ENCODE assay signal across 8 cellular contexts in genomic region chr5:14142856-14143508, GRCh38. TPM values are rescaled to one million over a fixed set of nuclear protein-coding genes. Genes with fewer than 3 reads are reported as not detected.
A peak's percentile ranks its signal among the peaks of the same experiment; 100 is the strongest.
DNase-seq lines count a peak whose midpoint lies in the region; ATAC-seq lines count a peak whose summit lies in the region.

Gene TRIO, plus strand, starts transcription at chr5:14143342. Its CDS starts 384 bp downstream, at chr5:14143726.

- peak within 1 kb of the TSS; percentile 57 to 68 for H3K4me3 ChIP-seq in CD4-positive, alpha-beta memory T cell (ENCODE audit: low read length in 2 of 2)

- DNase-seq in CD4-positive, alpha-beta memory T cell = peak; percentile 54 to 68 (median 62)
- DNase-seq in HK-2 (ENCODE audit: unreplicated experiment) (peak; percentile 95), NCI-H82 treated with DMSO at 0.1 percent for 48 hours (lab: John Stamatoyannopoulos, UW; ENCODE audit: unreplicated experiment) (peak; percentile 53), epidermal melanocyte (ENCODE audit: insufficient read length, low spot score) (peak; percentile 92), middle frontal gyrus (ENCODE audit: extremely low spot score, low spot score) (peak; percentile 76)
- peak; percentile 92 for DNase-seq in activated CD8-positive, alpha-beta memory T cell treated with anti-CD3 and anti-CD28 coated beads, Interleukin-2, amount 50 U/mL, for 48 hours
- peak; percentile 65 to 66 for DNase-seq in stimulated activated CD8-positive, alpha-beta memory T cell treated with anti-CD3 and anti-CD28 coated beads, Interleukin-2, amount 100 ng/mL, for 1 hour (ENCODE audit: low read depth in 2 of 2)

- H3K9me3 ChIP-seq in CD4-positive, alpha-beta memory T cell (ENCODE audit: control insufficient read depth in 1 of 2, low read length in 2 of 2) = no peaks in the 10 kb centered on the region

- POLR2A ChIA-PET in CD4-positive, alpha-beta memory T cell (lab: Charles Lee; ENCODE audit: partially characterized antibody) = no interaction called here

- intact Hi-C loops in CD4-positive, alpha-beta memory T cell (cut with micrococcal nuclease) = loop anchor here (5.0 to 10.0 kb wide), 2 partner anchors 522 to 729 kb away; partner anchors contain the start of genes ANKH and OTULIN

- peaks cover 7 to 21% (median 11%) of the 10 kb centered on the region in 4 donors for H3K4me1 Mint-ChIP-seq in CD4-positive, alpha-beta memory T cell

- no peaks in the 10 kb centered on the region for H3K36me3 Mint-ChIP-seq in CD4-positive, alpha-beta memory T cell

- ATAC-seq in GM19438 (IDR thresholded peaks at IDR 0.05; ENCODE audit: low read depth, unreplicated experiment) = peak; percentile 46

- peak within 1 kb of the TSS; percentile 81 to 88 (median 85) for H3K4me3 Mint-ChIP-seq in CD4-positive, alpha-beta memory T cell

- peaks cover 0 to 7% (median 0%) of the 10 kb centered on the region in 8 donors for H3K9me3 Mint-ChIP-seq in CD4-positive, alpha-beta memory T cell

- peaks cover 11% of the 10 kb centered on the region for H3K4me1 ChIP-seq in CD4-positive, alpha-beta memory T cell (ENCODE audit: insufficient read depth, low read length)

- CTCF ChIA-PET in CD4-positive, alpha-beta memory T cell (lab: Charles Lee; ENCODE audit: partially characterized antibody) = interaction anchor here (1.2 kb wide), 1 partner anchor 9 kb away, joined by 3 read pairs; no protein-coding TSS in a partner anchor

- H3K36me3 ChIP-seq in CD4-positive, alpha-beta memory T cell (ENCODE audit: insufficient read depth, low read length) = no peaks in the 10 kb centered on the region

- H3K27ac ChIP-seq in CD4-positive, alpha-beta memory T cell (ENCODE audit: low read depth, low read length) = no peak within 1 kb of the TSS

- H3K27me3 Mint-ChIP-seq in CD4-positive, alpha-beta memory T cell = peaks cover 20 to 27% of the 10 kb centered on the region in 2 donors

- peak within 1 kb of the TSS in 4 of 7 donors; percentile 42 to 78 (median 64) for H3K27ac Mint-ChIP-seq in CD4-positive, alpha-beta memory T cell

- peaks cover 11% of the 10 kb centered on the region for H3K27me3 ChIP-seq in CD4-positive, alpha-beta memory T cell (ENCODE audit: insufficient read depth, low read length)

RNA-seq across cellular contexts. Expression of gene TRIO, which starts in this region (rescaled TPM):
- 10 to 100 TPM in 1 of 2 experiments, 1 to 10 TPM in 1; 9.7 to 11.5 TPM for total RNA-seq in CD4-positive, alpha-beta memory T cell
- polyA plus RNA-seq in CD4-positive, alpha-beta memory T cell = under 1 TPM in 1 of 2 donors, not detected in 1; 0.09 TPM
